In genomic region chr11:8593935-8594909, GRCh38 we compare ENCODE assay signal across 1 cellular context.
A peak's percentile ranks its signal among the peaks of the same experiment; 100 is the strongest.
TF ChIP-seq lines count a peak whose summit lies in the region.

Gene STK33 (minus strand): TSS chr11:8594228. CDS start chr11:8474905, 119,323 bp downstream.

TF ChIP-seq in HepG2, 621 proteins besides CTCF, POLR2A, EP300 and RAD21 (continued from another document and continues in another):
- TF ChIP-seq DR1 (CRISPR knock-in tag; IDR thresholded peaks at IDR 0.05), result peak; percentile 53; the same call in 1 of the 2 replicates
- TF ChIP-seq KDM6A (CRISPR knock-in tag; IDR thresholded peaks at IDR 0.05; ENCODE audit: low read depth), result no peak
- TF ChIP-seq SRY (CRISPR knock-in tag; IDR thresholded peaks at IDR 0.05), result 0 out of 2 replicates have a peak, but pooled peaks have one; percentile 55
- no peak for TF ChIP-seq ZBTB21 (CRISPR knock-in tag; IDR thresholded peaks at IDR 0.05)
- no peak for TF ChIP-seq ZNF225 (CRISPR knock-in tag; IDR thresholded peaks at IDR 0.05)
- no peak for TF ChIP-seq ATAD3A (CRISPR knock-in tag; IDR thresholded peaks at IDR 0.05)
- no peak for TF ChIP-seq ZNF207 (IDR thresholded peaks at IDR 0.05; ENCODE audit: borderline replicate concordance)
- TF ChIP-seq SPEN (CRISPR knock-in tag; IDR thresholded peaks at IDR 0.05; ENCODE audit: low read depth), result peak; percentile 62; the same call in 1 of the 2 replicates
- TF ChIP-seq MAX (IDR thresholded peaks at IDR 0.05), result peak; percentile 74
- 0 out of 2 replicates have a peak, but pooled peaks have one; percentile 39 for TF ChIP-seq ZNF343 (CRISPR knock-in tag; IDR thresholded peaks at IDR 0.05)
- TF ChIP-seq SMARCE1 (IDR thresholded peaks at IDR 0.05; ENCODE audit: borderline replicate concordance), result no peak
- TF ChIP-seq REL (CRISPR knock-in tag; conservative IDR thresholded peaks at IDR 0.05), result 0 out of 2 replicates have a peak, but pooled peaks have one; percentile 18
- TF ChIP-seq U2AF2 (IDR thresholded peaks at IDR 0.05; ENCODE audit: low read depth, low read length), result no peak
- TF ChIP-seq SKI (IDR thresholded peaks at IDR 0.05; ENCODE audit: partially characterized antibody), result peak; percentile 18
- TF ChIP-seq ZFY (CRISPR knock-in tag; IDR thresholded peaks at IDR 0.05), result peak; percentile 89
- TF ChIP-seq, protein P1, sequence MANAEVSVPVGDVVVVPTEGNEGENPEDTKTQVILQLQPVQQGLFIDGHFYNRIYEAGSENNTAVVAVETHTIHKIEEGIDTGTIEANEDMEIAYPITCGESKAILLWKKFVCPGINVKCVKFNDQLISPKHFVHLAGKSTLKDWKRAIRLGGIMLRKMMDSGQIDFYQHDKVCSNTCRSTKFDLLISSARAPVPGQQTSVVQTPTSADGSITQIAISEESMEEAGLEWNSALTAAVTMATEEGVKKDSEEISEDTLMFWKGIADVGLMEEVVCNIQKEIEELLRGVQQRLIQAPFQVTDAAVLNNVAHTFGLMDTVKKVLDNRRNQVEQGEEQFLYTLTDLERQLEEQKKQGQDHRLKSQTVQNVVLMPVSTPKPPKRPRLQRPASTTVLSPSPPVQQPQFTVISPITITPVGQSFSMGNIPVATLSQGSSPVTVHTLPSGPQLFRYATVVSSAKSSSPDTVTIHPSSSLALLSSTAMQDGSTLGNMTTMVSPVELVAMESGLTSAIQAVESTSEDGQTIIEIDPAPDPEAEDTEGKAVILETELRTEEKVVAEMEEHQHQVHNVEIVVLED (CRISPR knock-in tag; IDR thresholded peaks at IDR 0.05; ENCODE audit: borderline replicate concordance), result peak; percentile 54; the same call in 1 of the 2 replicates
- TF ChIP-seq HNRNPK (IDR thresholded peaks at IDR 0.05; ENCODE audit: low read depth, low read length, poor library complexity, severe bottlenecking), result no peak
- no peak for TF ChIP-seq JDP2 (CRISPR knock-in tag; IDR thresholded peaks at IDR 0.05; ENCODE audit: borderline replicate concordance)
- TF ChIP-seq TEAD2 (CRISPR knock-in tag; IDR thresholded peaks at IDR 0.05), result no peak
- peak; percentile 38; the same call in 1 of the 2 replicates for TF ChIP-seq GFI1 (CRISPR knock-in tag; IDR thresholded peaks at IDR 0.05; ENCODE audit: borderline replicate concordance)
- TF ChIP-seq SMC3 (IDR thresholded peaks at IDR 0.05; ENCODE audit: low read length), result no peak
- no peak for TF ChIP-seq ZNF720 (CRISPR knock-in tag; IDR thresholded peaks at IDR 0.05)
- TF ChIP-seq ZNF317 (CRISPR knock-in tag; IDR thresholded peaks at IDR 0.05), result no peak
- no peak for TF ChIP-seq TFDP2 (CRISPR knock-in tag; IDR thresholded peaks at IDR 0.05)
- TF ChIP-seq ZFP36 (IDR thresholded peaks at IDR 0.05; ENCODE audit: borderline replicate concordance, low read depth, low read length, partially characterized antibody), result no peak
- 0 out of 2 replicates have a peak, but pooled peaks have one; percentile 24 for TF ChIP-seq HDAC2 (CRISPR knock-in tag; IDR thresholded peaks at IDR 0.05)
- TF ChIP-seq FLYWCH1 (CRISPR knock-in tag; IDR thresholded peaks at IDR 0.05), result no peak
- TF ChIP-seq DMAP1 (CRISPR knock-in tag; IDR thresholded peaks at IDR 0.05), result peak; percentile 79; the same call in 1 of the 2 replicates
- peak; percentile 59 for TF ChIP-seq ZNF761 (CRISPR knock-in tag; conservative IDR thresholded peaks at IDR 0.05)
- no peak; the same call in 1 of the 2 replicates for TF ChIP-seq ZNF503 (CRISPR knock-in tag; IDR thresholded peaks at IDR 0.05)
- TF ChIP-seq GATAD1 (CRISPR knock-in tag; IDR thresholded peaks at IDR 0.05), result peak; percentile 74; the same call in 1 of the 2 replicates
- TF ChIP-seq ZNF143 (CRISPR knock-in tag; IDR thresholded peaks at IDR 0.05), result peak; percentile 76
- TF ChIP-seq FOXA3 (CRISPR knock-in tag; IDR thresholded peaks at IDR 0.05), result no peak
- TF ChIP-seq ZNF777 (CRISPR knock-in tag; IDR thresholded peaks at IDR 0.05), result peak; percentile 60; the same call in 1 of the 2 replicates
- TF ChIP-seq TFDP1 (CRISPR knock-in tag; IDR thresholded peaks at IDR 0.05; ENCODE audit: borderline replicate concordance), result peak; percentile 48; the same call in 1 of the 2 replicates
- peak; percentile 81 for TF ChIP-seq USF2 (IDR thresholded peaks at IDR 0.05; ENCODE audit: low read depth, low read length)
- peak; percentile 94; the same call in 1 of the 2 replicates for TF ChIP-seq USF2 (CRISPR knock-in tag; IDR thresholded peaks at IDR 0.05; ENCODE audit: borderline replicate concordance)
- TF ChIP-seq ZNF878 (CRISPR knock-in tag; IDR thresholded peaks at IDR 0.05), result no peak
- 0 out of 2 replicates have a peak, but pooled peaks have one; percentile 15 for TF ChIP-seq BCL6 (CRISPR knock-in tag; IDR thresholded peaks at IDR 0.05)
- no peak for TF ChIP-seq ZNF780A (CRISPR knock-in tag; IDR thresholded peaks at IDR 0.05)
- TF ChIP-seq GABPB1 (CRISPR knock-in tag; IDR thresholded peaks at IDR 0.05), result peak; percentile 64; the same call in 1 of the 2 replicates
- TF ChIP-seq YY1 (IDR thresholded peaks at IDR 0.05; ENCODE audit: insufficient read depth, insufficient replicate concordance, low read depth, low read length), result peak; percentile 36
- TF ChIP-seq CERS6 (CRISPR knock-in tag; IDR thresholded peaks at IDR 0.05), result no peak
- TF ChIP-seq MLLT10 (CRISPR knock-in tag; IDR thresholded peaks at IDR 0.05), result no peak
- no peak for TF ChIP-seq ZNF615 (CRISPR knock-in tag; IDR thresholded peaks at IDR 0.05; ENCODE audit: borderline replicate concordance)
- TF ChIP-seq PRMT3 (CRISPR knock-in tag; IDR thresholded peaks at IDR 0.05; ENCODE audit: borderline replicate concordance, low read depth), result no peak
- no peak for TF ChIP-seq CHCHD3 (CRISPR knock-in tag; IDR thresholded peaks at IDR 0.05)
- TF ChIP-seq ZNF33B (CRISPR knock-in tag; IDR thresholded peaks at IDR 0.05), result no peak
- 0 out of 2 replicates have a peak, but pooled peaks have one; percentile 19 for TF ChIP-seq TBX3 (IDR thresholded peaks at IDR 0.05; ENCODE audit: borderline replicate concordance)
- no peak for TF ChIP-seq STAT5B (CRISPR knock-in tag; IDR thresholded peaks at IDR 0.05)
- peak; percentile 77; the same call in 1 of the 2 replicates for TF ChIP-seq KAT8 (CRISPR knock-in tag; IDR thresholded peaks at IDR 0.05)
- TF ChIP-seq THAP11 (CRISPR knock-in tag; IDR thresholded peaks at IDR 0.05), result peak; percentile 51
- TF ChIP-seq MXI1 (IDR thresholded peaks at IDR 0.05; ENCODE audit: borderline replicate concordance, low read depth, low read length), result 0 out of 3 replicates have a peak, but pooled peaks have one; percentile 41
- TF ChIP-seq CCDC6 (CRISPR knock-in tag; IDR thresholded peaks at IDR 0.05), result no peak
- TF ChIP-seq MXD4 (CRISPR knock-in tag; IDR thresholded peaks at IDR 0.05), result peak; percentile 74; the same call in 1 of the 2 replicates
- TF ChIP-seq CENPBD1 (CRISPR knock-in tag; IDR thresholded peaks at IDR 0.05; ENCODE audit: borderline replicate concordance, low read depth), result no peak
- no peak for TF ChIP-seq AHDC1 (CRISPR knock-in tag; IDR thresholded peaks at IDR 0.05; ENCODE audit: borderline replicate concordance)
- TF ChIP-seq ZNF350 (CRISPR knock-in tag; IDR thresholded peaks at IDR 0.05; ENCODE audit: borderline replicate concordance, low read depth), result peak; percentile 58; the same call in 1 of the 2 replicates
- TF ChIP-seq ZZZ3 (CRISPR knock-in tag; IDR thresholded peaks at IDR 0.05; ENCODE audit: borderline replicate concordance), result no peak
- TF ChIP-seq EED (CRISPR knock-in tag; IDR thresholded peaks at IDR 0.05), result no peak
